In genomic region chr1:911875-912739, GRCh38 we compare ENCODE assay signal across 14 cellular contexts. TPM values are rescaled to one million over a fixed set of nuclear protein-coding genes. Genes with fewer than 3 reads are reported as not detected.
DNase-seq lines count a peak whose midpoint lies in the region; ATAC-seq and TF ChIP-seq lines count a peak whose summit lies in the region.
"Had no signal": no experiment of that assay in that cellular context is flagged by ENCODE, and none has a peak within 500 bp of the region (broad histone marks: within the 10 kb centered on the region; RNA-seq: fewer than 3 reads in every experiment).

No MANE protein-coding gene starts in this region.

- H2AFZ ChIP-seq in Loucy (ENCODE audit: low read length) (no peak overlapping the region), osteoblast (ENCODE audit: low read length) (no peak overlapping the region)

- no peak for ATAC-seq in activated CD8-positive, alpha-beta memory T cell treated with anti-CD3 and anti-CD28 coated beads, Interleukin-2, amount 10 ng/mL, durations not matched to agents 7 days and 5 days
- no peak for ATAC-seq in HG03159 (IDR thresholded peaks at IDR 0.05; ENCODE audit: unreplicated experiment)
- ATAC-seq: CD8-positive, alpha-beta T cell had no signal

- peak; percentile 39 for DNase-seq in activated CD8-positive, alpha-beta memory T cell treated with anti-CD3 and anti-CD28 coated beads, Interleukin-2, amount 50 U/mL, for 48 hours
- no peak for DNase-seq in activated CD8-positive, alpha-beta memory T cell treated with anti-CD3 and anti-CD28 coated beads, Interleukin-2, amount 10 ng/mL, durations not matched to agents 7 days and 5 days
- DNase-seq in endodermal cell (peak; percentile 32), osteoblast (ENCODE audit: insufficient read length, low spot score, missing footprints) (peak; percentile 89), GM13977 (ENCODE audit: low spot score) (no peak), SKM-1 treated with dmso at 0.1 percent for 144 hours (lab: John Stamatoyannopoulos, UW; ENCODE audit: unreplicated experiment) (no peak)
- DNase-seq: activated CD4-positive, alpha-beta T cell treated with anti-CD3 and anti-CD28 coated beads, Interleukin-2, amount 10 ng/mL, durations not matched to agents 7 days and 5 days; KG1; NCI-H1105 treated with DMSO at 0.1 percent for 48 hours; NCI-H2171 treated with DMSO at 0.1 percent for 48 hours; stimulated activated naive CD4-positive, alpha-beta T cell had no signal

- H3K4me2 ChIP-seq in Loucy (ENCODE audit: low read depth, low read length, poor library complexity, severe bottlenecking) = peak overlapping the region; percentile 15
- H3K4me2 ChIP-seq in osteoblast (ENCODE audit: insufficient read depth, low read length) = no peak overlapping the region

- H3K27ac ChIP-seq in endodermal cell (ENCODE audit: low read depth, low read length) = no peak overlapping the region
- no peak overlapping the region for H3K27ac ChIP-seq in osteoblast (ENCODE audit: low read depth, low read length)

- H3K4me3 ChIP-seq in Loucy (ENCODE audit: low read length, poor library complexity, severe bottlenecking) (no peak overlapping the region), endodermal cell (ENCODE audit: low read length) (no peak overlapping the region), osteoblast (ENCODE audit: insufficient read depth, low read length) (no peak overlapping the region)

- H3K27ac Mint-ChIP-seq in activated CD8-positive, alpha-beta memory T cell treated with anti-CD3 and anti-CD28 coated beads, Interleukin-2, amount 10 ng/mL, durations not matched to agents 7 days and 5 days = no peak overlapping the region
- no peak overlapping the region for H3K27ac Mint-ChIP-seq in endodermal cell
- H3K27ac Mint-ChIP-seq: activated CD4-positive, alpha-beta T cell treated with anti-CD3 and anti-CD28 coated beads, Interleukin-2, amount 10 ng/mL, durations not matched to agents 7 days and 5 days; CD8-positive, alpha-beta T cell had no signal

- H3K4me1 Mint-ChIP-seq in activated CD8-positive, alpha-beta memory T cell treated with anti-CD3 and anti-CD28 coated beads, Interleukin-2, amount 10 ng/mL, durations not matched to agents 7 days and 5 days = peaks cover 7% of the 10 kb centered on the region
- peaks cover 9% of the 10 kb centered on the region for H3K4me1 Mint-ChIP-seq in endodermal cell

- H4K20me1 ChIP-seq in Loucy (ENCODE audit: insufficient read depth, low read length, poor library complexity, severe bottlenecking) (no peaks in the 10 kb centered on the region), osteoblast (ENCODE audit: insufficient read depth, low read length) (no peaks in the 10 kb centered on the region)

- H3K36me3 ChIP-seq in Loucy (ENCODE audit: insufficient read depth, low read length) (no peaks in the 10 kb centered on the region), endodermal cell (ENCODE audit: control insufficient read depth, insufficient read depth, low read length) (no peaks in the 10 kb centered on the region), osteoblast (ENCODE audit: insufficient read depth, low read length) (no peaks in the 10 kb centered on the region)

- TF ChIP-seq CTCF in Loucy (conservative IDR thresholded peaks at IDR 0.05; ENCODE audit: low read length) (no peak), endodermal cell (conservative IDR thresholded peaks at IDR 0.05) (no peak), osteoblast (IDR thresholded peaks at IDR 0.05; ENCODE audit: extremely low read depth, low read depth, low read length) (no peak), GM13977 (IDR thresholded peaks at IDR 0.05; ENCODE audit: extremely low read depth, insufficient read depth, missing control alignments) (no peak)

- H3K36me3 Mint-ChIP-seq in activated CD8-positive, alpha-beta memory T cell treated with anti-CD3 and anti-CD28 coated beads, Interleukin-2, amount 10 ng/mL, durations not matched to agents 7 days and 5 days = no peaks in the 10 kb centered on the region
- no peaks in the 10 kb centered on the region for H3K36me3 Mint-ChIP-seq in endodermal cell (ENCODE audit: low read depth)
- H3K36me3 Mint-ChIP-seq: CD8-positive, alpha-beta T cell had no signal

- H3K9ac ChIP-seq in Loucy (ENCODE audit: low read depth, low read length, poor library complexity, severe bottlenecking) = no peak overlapping the region
- H3K9ac ChIP-seq in endodermal cell (ENCODE audit: extremely low read depth, low read length, poor library complexity, severe bottlenecking) = no peak overlapping the region

- peaks cover 45% of the 10 kb centered on the region for H3K27me3 Mint-ChIP-seq in activated CD8-positive, alpha-beta memory T cell treated with anti-CD3 and anti-CD28 coated beads, Interleukin-2, amount 10 ng/mL, durations not matched to agents 7 days and 5 days
- H3K27me3 Mint-ChIP-seq in endodermal cell (ENCODE audit: insufficient read depth) = peaks cover 63% of the 10 kb centered on the region

- H3K27me3 ChIP-seq in Loucy (ENCODE audit: insufficient read depth, low read length, poor library complexity, severe bottlenecking) = no peaks in the 10 kb centered on the region
- H3K27me3 ChIP-seq in endodermal cell (ENCODE audit: control insufficient read depth, insufficient read depth, low read length, poor library complexity, severe bottlenecking) = peaks cover 17% of the 10 kb centered on the region
- H3K27me3 ChIP-seq in osteoblast (ENCODE audit: insufficient read depth, low read length) = peaks cover 33% of the 10 kb centered on the region

- 79 to 81% methylated on average over 13 to 15 of the region's 15 CpGs for WGBS in endodermal cell (ENCODE audit: insufficient coverage in 1 of 2, insufficient read length in 1 of 2), 2 experiments

- H3K4me3 Mint-ChIP-seq in activated CD8-positive, alpha-beta memory T cell treated with anti-CD3 and anti-CD28 coated beads, Interleukin-2, amount 10 ng/mL, durations not matched to agents 7 days and 5 days = no peak overlapping the region
- no peak overlapping the region for H3K4me3 Mint-ChIP-seq in endodermal cell
- H3K4me3 Mint-ChIP-seq: activated CD4-positive, alpha-beta T cell treated with anti-CD3 and anti-CD28 coated beads, Interleukin-2, amount 10 ng/mL, durations not matched to agents 7 days and 5 days; CD8-positive, alpha-beta T cell had no signal

- H3K9me2 ChIP-seq in Loucy (replicated peaks; ENCODE audit: low read depth, low read length) = no peaks in the 10 kb centered on the region

- in situ Hi-C loops in GM13977 (cut with MboI; ENCODE audit: low pct_unique_long_range_greater_than_20kb, low sequenced_read_pairs, unreplicated experiment) = no loop called here

- CTCF ChIA-PET in activated CD8-positive, alpha-beta memory T cell treated with anti-CD3 and anti-CD28 coated beads, Interleukin-2, amount 10 ng/mL, durations not matched to agents 7 days and 5 days (lab: Charles Lee) = interaction anchor here (0.9 to 1.0 kb wide), 2 partner anchors 7 to 69 kb away, joined by 3 to 4 read pairs; no protein-coding TSS in a partner anchor

- H3K4me1 ChIP-seq in Loucy (ENCODE audit: insufficient read depth, low read length, poor library complexity, severe bottlenecking) (peaks cover 8% of the 10 kb centered on the region), endodermal cell (ENCODE audit: control insufficient read depth, insufficient read depth, low read length) (peaks cover 13% of the 10 kb centered on the region), osteoblast (ENCODE audit: insufficient read depth, low read length) (peaks cover 14% of the 10 kb centered on the region)

- no peaks in the 10 kb centered on the region for H3K79me2 ChIP-seq in Loucy (ENCODE audit: insufficient read depth, low read length)
- no peaks in the 10 kb centered on the region for H3K79me2 ChIP-seq in osteoblast (ENCODE audit: insufficient read depth, low read length)

- no peaks in the 10 kb centered on the region for H3K9me3 Mint-ChIP-seq in activated CD8-positive, alpha-beta memory T cell treated with anti-CD3 and anti-CD28 coated beads, Interleukin-2, amount 10 ng/mL, durations not matched to agents 7 days and 5 days (ENCODE audit: low read depth)
- peaks cover 2% of the 10 kb centered on the region for H3K9me3 Mint-ChIP-seq in endodermal cell
- H3K9me3 Mint-ChIP-seq: activated CD4-positive, alpha-beta T cell treated with anti-CD3 and anti-CD28 coated beads, Interleukin-2, amount 10 ng/mL, durations not matched to agents 7 days and 5 days; CD8-positive, alpha-beta T cell had no signal

- H3K9me3 ChIP-seq in Loucy (ENCODE audit: insufficient read depth, low read depth, low read length) (no peaks in the 10 kb centered on the region), endodermal cell (ENCODE audit: control insufficient read depth, low read length) (no peaks in the 10 kb centered on the region), osteoblast (ENCODE audit: low read depth, low read length) (no peaks in the 10 kb centered on the region)

- H3F3A ChIP-seq in Loucy (ENCODE audit: low read depth) = no peaks in the 10 kb centered on the region

RNA-seq across cellular contexts. Expression of gene SAMD11, which starts 11.6 kb away (rescaled TPM):
- under 1 TPM in 1 of 2 experiments, not detected in 1; 0.61 TPM for total RNA-seq in activated CD8-positive, alpha-beta memory T cell treated with anti-CD3 and anti-CD28 coated beads, Interleukin-2, amount 10 ng/mL, durations not matched to agents 7 days and 5 days
- total RNA-seq in endodermal cell (100 to 1,000 TPM; 152 to 156 TPM), osteoblast (7.7 and 8.3 TPM in 2 replicates)
- polyA plus RNA-seq in endodermal cell (2013, experiment 1 of 2) = 28.0 TPM
- polyA plus RNA-seq in endodermal cell (2013, experiment 2 of 2) = 26.1 TPM
- total RNA-seq: activated CD4-positive, alpha-beta T cell treated with anti-CD3 and anti-CD28 coated beads, Interleukin-2, amount 10 ng/mL, durations not matched to agents 7 days and 5 days; CD8-positive, alpha-beta T cell had no signal

RNA-seq across cellular contexts. Expression of gene NOC2L, which starts 46.9 kb away (rescaled TPM):
- total RNA-seq in activated CD8-positive, alpha-beta memory T cell treated with anti-CD3 and anti-CD28 coated beads, Interleukin-2, amount 10 ng/mL, durations not matched to agents 7 days and 5 days = 100 to 1,000 TPM in 1 of 2 experiments, 10 to 100 TPM in 1; 68.9 to 103 TPM
- 10 to 100 TPM; 83.5 to 97.3 TPM for total RNA-seq in endodermal cell
- 62.0 TPM for polyA plus RNA-seq in endodermal cell (2013, experiment 1 of 2)
- polyA plus RNA-seq in endodermal cell (2013, experiment 2 of 2) = 55.3 TPM
- 47.7 and 47.8 TPM in 2 replicates for total RNA-seq in osteoblast

RNA-seq across cellular contexts. Expression of gene KLHL17, which starts 48.3 kb away (rescaled TPM):
- total RNA-seq in activated CD8-positive, alpha-beta memory T cell treated with anti-CD3 and anti-CD28 coated beads, Interleukin-2, amount 10 ng/mL, durations not matched to agents 7 days and 5 days = 10 to 100 TPM; 30.7 to 32.4 TPM
- 10 to 100 TPM; 49.2 to 58.2 TPM for total RNA-seq in endodermal cell
- polyA plus RNA-seq in endodermal cell (2013, experiment 1 of 2) = 41.1 TPM
- 32.2 TPM for polyA plus RNA-seq in endodermal cell (2013, experiment 2 of 2)
- total RNA-seq in osteoblast = 5.4 and 6.2 TPM in 2 replicates

RNA-seq across cellular contexts. Expression of gene PLEKHN1, which starts 54.2 kb away (rescaled TPM):
- 1 to 10 TPM; 3.3 to 3.9 TPM for total RNA-seq in activated CD8-positive, alpha-beta memory T cell treated with anti-CD3 and anti-CD28 coated beads, Interleukin-2, amount 10 ng/mL, durations not matched to agents 7 days and 5 days
- total RNA-seq in endodermal cell = 1 to 10 TPM; 1.5 to 4.6 TPM
- not detected for polyA plus RNA-seq in endodermal cell (2013, experiment 1 of 2)
- 0.29 TPM for polyA plus RNA-seq in endodermal cell (2013, experiment 2 of 2)
- total RNA-seq in osteoblast = 0.36 and 0.88 TPM in 2 replicates

Comparison
In these comparisons a context has a peak if more than half of its experiments do, and no peak if none do; other contexts are left out.
1. DNase-seq: peak in activated CD8-positive, alpha-beta memory T cell treated with anti-CD3 and anti-CD28 coated beads, Interleukin-2, amount 50 U/mL, for 48 hours (single experiment), endodermal cell (single experiment) and osteoblast (single experiment); none in activated CD8-positive, alpha-beta memory T cell treated with anti-CD3 and anti-CD28 coated beads, Interleukin-2, amount 10 ng/mL, durations not matched to agents 7 days and 5 days (single experiment), GM13977 (single experiment) and SKM-1 treated with dmso at 0.1 percent for 144 hours (single experiment).
2. RNA of gene SAMD11, which starts 11.6 kb away (total RNA-seq): 152 to 156 TPM in endodermal cell; 7.7 to 8.3 TPM in osteoblast and 0.61 TPM in activated CD8-positive, alpha-beta memory T cell treated with anti-CD3 and anti-CD28 coated beads, Interleukin-2, amount 10 ng/mL, durations not matched to agents 7 days and 5 days; every median in the first group is over 10 times any median in the second.